Comparison of ENCODE assay signal across 11 cellular contexts in genomic region chr1:211925016-211925415, GRCh38.
DNase-seq lines count a peak whose midpoint lies in the region; ATAC-seq, FAIRE-seq and TF ChIP-seq lines count a peak whose summit lies in the region.
"Had no signal": no experiment of that assay in that cellular context is flagged by ENCODE, and none has a peak within 500 bp of the region (broad histone marks: within the 10 kb centered on the region; RNA-seq: fewer than 3 reads in every experiment).

No MANE protein-coding gene starts in this region.

- TF ChIP-seq EP300 in A549 (IDR thresholded peaks at IDR 0.05) = no peak

- no peak for TF ChIP-seq RAD21 in A549 (conservative IDR thresholded peaks at IDR 0.05 in 1 of 2, IDR thresholded peaks at IDR 0.05 in 1 of 2)

- CTCF ChIA-PET in A549 (lab: Yijun Ruan, JAX) = interaction anchor here (1.0 to 1.8 kb wide), 3 partner anchors 9 to 110 kb away, joined by 4 to 12 read pairs (median 5); partner anchors contain the start of genes DTL and INTS7

- H3K4me1 ChIP-seq in A549 = peaks cover 72% of the 10 kb centered on the region
- H3K4me1 ChIP-seq: BLaER1 had no signal

- no peak for TF ChIP-seq CTCF in A549 (IDR thresholded peaks at IDR 0.05)
- TF ChIP-seq CTCF in bronchial epithelial cell (IDR thresholded peaks at IDR 0.05; ENCODE audit: insufficient read depth, low read length, severe bottlenecking) = no peak

- DNase-seq in A549 (ENCODE audit: low read depth in 1 of 2, low spot score in 1 of 2) (peak in 1 of 2 experiments; percentile 65), NCI-H2171 treated with DMSO at 0.1 percent for 48 hours (lab: John Stamatoyannopoulos, UW) (peak; percentile 82), bronchial epithelial cell (ENCODE audit: low read depth) (peak; percentile 43), glomerular visceral epithelial cell (ENCODE audit: extremely low spot score) (no peak)
- DNase-seq in activated naive CD4-positive, alpha-beta T cell treated with anti-CD3 and anti-CD28 coated beads, Interleukin-2, amount 50 U/mL, for 16 hours = no peak
- DNase-seq: sigmoid colon; stimulated activated naive B cell treated with anti-CD40 and anti-IgM and Interleukin-4, amounts not matched to agents 10 μg/mL and 1 μg/mL and 100 μg/mL, for 72 hours had no signal

- POLR2A ChIA-PET in A549 (lab: Yijun Ruan, JAX) = no interaction called here

- 47% methylated on average over 5 of the region's 7 CpGs for WGBS in A549 (ENCODE audit: missing lambda C conversion rate)

- FAIRE-seq in A549 (lab: Jason Lieb, UNC) = no peak
- no peak for FAIRE-seq in bronchial epithelial cell (lab: Jason Lieb, UNC)

- H3K9me3 ChIP-seq in A549 = no peaks in the 10 kb centered on the region
- H3K9me3 ChIP-seq: BLaER1, sigmoid colon had no signal

- no peaks in the 10 kb centered on the region for H3K27me3 ChIP-seq in bronchial epithelial cell (ENCODE audit: control insufficient read depth, insufficient read depth, low read length)
- H3K27me3 ChIP-seq: BLaER1, sigmoid colon had no signal

- peak overlapping the region; percentile 48 to 95; a peak in 5 of 6 replicates for H3K27ac ChIP-seq in A549
- H3K27ac ChIP-seq: BLaER1, sigmoid colon had no signal

- H3K4me2 ChIP-seq in A549 = peak overlapping the region; percentile 52
- H3K4me2 ChIP-seq: BLaER1 had no signal

- TF ChIP-seq POLR2A in A549 (IDR thresholded peaks at IDR 0.05; ENCODE audit: low read length) = no peak

- H3K4me3 ChIP-seq in A549 = no peak overlapping the region
- no peak overlapping the region for H3K4me3 ChIP-seq in bronchial epithelial cell (ENCODE audit: low read depth, low read length)
- H3K4me3 ChIP-seq: BLaER1, sigmoid colon had no signal

- no peaks in the 10 kb centered on the region for H3K36me3 ChIP-seq in bronchial epithelial cell (ENCODE audit: control insufficient read depth, insufficient read depth, low read length)
- H3K36me3 ChIP-seq: BLaER1, sigmoid colon had no signal

- ATAC-seq in A549 (peak; percentile 41 to 56; a peak in 4 of 6 replicates), HG02678 (IDR thresholded peaks at IDR 0.05; ENCODE audit: unreplicated experiment) (peak; percentile 79), GM18517 (IDR thresholded peaks at IDR 0.05; ENCODE audit: unreplicated experiment) (no peak), HG03439 (IDR thresholded peaks at IDR 0.05; ENCODE audit: unreplicated experiment) (no peak)
- ATAC-seq: stimulated activated naive B cell treated with anti-CD40 and anti-IgM and Interleukin-4, amounts not matched to agents 10 μg/mL and 1 μg/mL and 100 μg/mL, for 72 hours had no signal

TF ChIP-seq in A549, 52 proteins besides CTCF, POLR2A, EP300 and RAD21:
- TF ChIP-seq RFX5 (IDR thresholded peaks at IDR 0.05) (no peak), RARB (CRISPR knock-in tag; IDR thresholded peaks at IDR 0.05) (no peak), HOXB13 (CRISPR knock-in tag; IDR thresholded peaks at IDR 0.05; ENCODE audit: low read depth) (no peak), MAFK (IDR thresholded peaks at IDR 0.05; ENCODE audit: partially characterized antibody) (no peak), CBX2 (IDR thresholded peaks at IDR 0.05; ENCODE audit: borderline replicate concordance, low read depth) (no peak), HEYL (CRISPR knock-in tag; IDR thresholded peaks at IDR 0.05) (no peak), PHF8 (IDR thresholded peaks at IDR 0.05; ENCODE audit: borderline replicate concordance, low read depth) (no peak), HOXA7 (CRISPR knock-in tag; IDR thresholded peaks at IDR 0.05) (no peak), ZFP36 (IDR thresholded peaks at IDR 0.05; ENCODE audit: borderline replicate concordance, partially characterized antibody) (no peak)

Comparison
In these comparisons a context has a peak if more than half of its experiments do, and no peak if none do; other contexts are left out.
1. ATAC-seq: peak in A549 (2 of 2) and HG02678 (single experiment); none in GM18517 (single experiment) and HG03439 (single experiment).
2. DNase-seq: peak in NCI-H2171 treated with DMSO at 0.1 percent for 48 hours (single experiment) and bronchial epithelial cell (single experiment); none in glomerular visceral epithelial cell (single experiment) and activated naive CD4-positive, alpha-beta T cell treated with anti-CD3 and anti-CD28 coated beads, Interleukin-2, amount 50 U/mL, for 16 hours (single experiment).